10 cellular contexts compared by ENCODE assay signal in genomic region chr6:135030056-135030473, GRCh38. TPM values are rescaled to one million over a fixed set of nuclear protein-coding genes. Genes with fewer than 3 reads are reported as not detected.
DNase-seq lines count a peak whose midpoint lies in the region; ATAC-seq and TF ChIP-seq lines count a peak whose summit lies in the region.
"Had no signal": no experiment of that assay in that cellular context is flagged by ENCODE, and none has a peak within 500 bp of the region (broad histone marks: within the 10 kb centered on the region; RNA-seq: fewer than 3 reads in every experiment).

No MANE protein-coding gene starts in this region.

- H3K4me3 ChIP-seq in GM23338 (no peak overlapping the region), psoas muscle (no peak overlapping the region), uterus (no peak overlapping the region)
- H3K4me3 ChIP-seq: right atrium auricular region had no signal

- H3K36me3 ChIP-seq in GM23338 (ENCODE audit: insufficient read depth) (peaks cover 6% of the 10 kb centered on the region; the same call in 1 of the 2 replicates), psoas muscle (ENCODE audit: insufficient read depth in 1 of 2, low read depth in 1 of 2) (peaks cover 0 to 50% of the 10 kb centered on the region in 2 donors), uterus (no peaks in the 10 kb centered on the region)
- H3K36me3 ChIP-seq: right atrium auricular region had no signal

- H3K9me3 ChIP-seq in psoas muscle (no peaks in the 10 kb centered on the region), uterus (no peaks in the 10 kb centered on the region)
- H3K9me3 ChIP-seq: right atrium auricular region had no signal

- WGBS in psoas muscle, 3 donors, result 82 to 86% (median 83%) methylated on average over 3 of the region's 3 CpGs

- peaks cover 76% of the 10 kb centered on the region for H3K4me1 Mint-ChIP-seq in activated T-cell treated with anti-CD3 and anti-CD28 coated beads, Interleukin-2, amount 50 U/mL, for 72 hours (ENCODE audit: low read depth)
- H3K4me1 Mint-ChIP-seq in GM23338, result peaks cover 18% of the 10 kb centered on the region
- H3K4me1 Mint-ChIP-seq in stimulated activated memory B cell treated with anti-CD40 and anti-IgM and Interleukin-4, amounts not matched to agents 10 μg/mL and 1 μg/mL and 100 μg/mL, for 72 hours, result peaks cover 38% of the 10 kb centered on the region

- intact Hi-C loops in psoas muscle (cut with DNase I), result no loop called here
- intact Hi-C loops in uterus (cut with DNase I; ENCODE audit: low total_unique reads), result no loop called here

- TF ChIP-seq CTCF in GM23338 (conservative IDR thresholded peaks at IDR 0.05; ENCODE audit: low read depth in 2 of 2) (no peak), psoas muscle (IDR thresholded peaks at IDR 0.05) (no peak), uterus (IDR thresholded peaks at IDR 0.05) (no peak)

- no peaks in the 10 kb centered on the region for H3K27me3 Mint-ChIP-seq in activated T-cell treated with anti-CD3 and anti-CD28 coated beads, Interleukin-2, amount 50 U/mL, for 72 hours (ENCODE audit: low read depth)
- H3K27me3 Mint-ChIP-seq in GM23338 (ENCODE audit: insufficient read depth, low read depth, poor library complexity), result no peaks in the 10 kb centered on the region
- H3K27me3 Mint-ChIP-seq in stimulated activated memory B cell treated with anti-CD40 and anti-IgM and Interleukin-4, amounts not matched to agents 10 μg/mL and 1 μg/mL and 100 μg/mL, for 72 hours, result no peaks in the 10 kb centered on the region

- peaks cover 12 to 49% of the 10 kb centered on the region in 2 donors for H3K36me3 Mint-ChIP-seq in activated T-cell treated with anti-CD3 and anti-CD28 coated beads, Interleukin-2, amount 50 U/mL, for 72 hours (ENCODE audit: insufficient read depth in 2 of 2)
- peaks cover 20% of the 10 kb centered on the region; the same call in 2 of the 3 replicates for H3K36me3 Mint-ChIP-seq in GM23338 (ENCODE audit: low read depth)
- peaks cover 58% of the 10 kb centered on the region for H3K36me3 Mint-ChIP-seq in stimulated activated memory B cell treated with anti-CD40 and anti-IgM and Interleukin-4, amounts not matched to agents 10 μg/mL and 1 μg/mL and 100 μg/mL, for 72 hours

- no peak for TF ChIP-seq POLR2A in uterus (IDR thresholded peaks at IDR 0.05)

- H3K27ac ChIP-seq in GM23338 (ENCODE audit: low read depth) (no peak overlapping the region), psoas muscle (no peak overlapping the region), uterus (no peak overlapping the region)
- H3K27ac ChIP-seq: right atrium auricular region, VCaP had no signal

- no peaks in the 10 kb centered on the region for H4K20me1 ChIP-seq in GM23338 (replicated peaks; ENCODE audit: insufficient read depth)

- no peaks in the 10 kb centered on the region for H3K9me3 Mint-ChIP-seq in activated T-cell treated with anti-CD3 and anti-CD28 coated beads, Interleukin-2, amount 50 U/mL, for 72 hours
- H3K9me3 Mint-ChIP-seq in GM23338, result no peaks in the 10 kb centered on the region
- H3K9me3 Mint-ChIP-seq in stimulated activated memory B cell treated with anti-CD40 and anti-IgM and Interleukin-4, amounts not matched to agents 10 μg/mL and 1 μg/mL and 100 μg/mL, for 72 hours, result no peaks in the 10 kb centered on the region

- peak; percentile 27 to 38 for DNase-seq in activated T-cell treated with anti-CD3 and anti-CD28 coated beads, Interleukin-2, amount 50 U/mL, for 72 hours
- DNase-seq in activated T-cell treated with anti-CD3 and anti-CD28 coated beads, Interleukin-2, amount 50 U/mL, for 48 hours, result no peak
- DNase-seq in GM23338 (ENCODE audit: low spot score) (no peak), psoas muscle (no peak), cerebellum (ENCODE audit: low spot score) (no peak), uterus (no peak)

- ATAC-seq in activated T-cell treated with anti-CD3 and anti-CD28 coated beads, Interleukin-2, amount 50 U/mL, for 72 hours (replicated peaks in 1 of 2), result peak; percentile 95
- ATAC-seq in GM23338 (no peak), HG03520 (IDR thresholded peaks at IDR 0.05; ENCODE audit: unreplicated experiment) (peak; percentile 95), psoas muscle (no peak)
- ATAC-seq in stimulated activated memory B cell treated with anti-CD40 and anti-IgM and Interleukin-4, amounts not matched to agents 10 μg/mL and 1 μg/mL and 100 μg/mL, for 72 hours, result peak; percentile 85

- H3K9me2 ChIP-seq in GM23338 (ENCODE audit: insufficient read depth), result no peaks in the 10 kb centered on the region

- peak overlapping the region; percentile 44 for H3K27ac Mint-ChIP-seq in activated T-cell treated with anti-CD3 and anti-CD28 coated beads, Interleukin-2, amount 50 U/mL, for 72 hours
- H3K27ac Mint-ChIP-seq in GM23338, result peak overlapping the region; percentile 1; the same call in 1 of the 2 replicates
- H3K27ac Mint-ChIP-seq in stimulated activated memory B cell treated with anti-CD40 and anti-IgM and Interleukin-4, amounts not matched to agents 10 μg/mL and 1 μg/mL and 100 μg/mL, for 72 hours, result peak overlapping the region; percentile 33

- H3K4me3 Mint-ChIP-seq in activated T-cell treated with anti-CD3 and anti-CD28 coated beads, Interleukin-2, amount 50 U/mL, for 72 hours, result peak overlapping the region; percentile 44 to 56
- no peak overlapping the region for H3K4me3 Mint-ChIP-seq in GM23338
- H3K4me3 Mint-ChIP-seq in stimulated activated memory B cell treated with anti-CD40 and anti-IgM and Interleukin-4, amounts not matched to agents 10 μg/mL and 1 μg/mL and 100 μg/mL, for 72 hours, result no peak overlapping the region

- H3K4me2 ChIP-seq in GM23338, result no peak overlapping the region

- peaks cover 17% of the 10 kb centered on the region for H3K79me2 ChIP-seq in GM23338 (replicated peaks; ENCODE audit: insufficient read depth)

- H3K4me1 ChIP-seq in GM23338 (ENCODE audit: insufficient read depth) (peaks cover 7% of the 10 kb centered on the region), psoas muscle (no peaks in the 10 kb centered on the region), uterus (no peaks in the 10 kb centered on the region)
- H3K4me1 ChIP-seq: right atrium auricular region had no signal

- H3K27me3 ChIP-seq in GM23338 (ENCODE audit: insufficient read depth), result no peaks in the 10 kb centered on the region
- H3K27me3 ChIP-seq in psoas muscle (ENCODE audit: insufficient read depth in 3 of 3, low read length in 2 of 3), result no peaks in the 10 kb centered on the region
- no peaks in the 10 kb centered on the region for H3K27me3 ChIP-seq in uterus
- H3K27me3 ChIP-seq: right atrium auricular region had no signal

- no peaks in the 10 kb centered on the region for H3F3A ChIP-seq in GM23338 (replicated peaks; ENCODE audit: low read depth)

- H2AFZ ChIP-seq in GM23338, result no peak overlapping the region

TF ChIP-seq in GM23338, 12 proteins besides CTCF, POLR2A, EP300 and RAD21:
- TF ChIP-seq STAT1 (IDR thresholded peaks at IDR 0.05; ENCODE audit: unreplicated experiment) (no peak), EZH2 (IDR thresholded peaks at IDR 0.05; ENCODE audit: low read depth, unreplicated experiment) (no peak), ZNF114 (CRISPR knock-in tag; IDR thresholded peaks at IDR 0.05) (no peak), POLR2AphosphoS5 (IDR thresholded peaks at IDR 0.05; ENCODE audit: low read depth) (no peak), ZNF331 (CRISPR knock-in tag; IDR thresholded peaks at IDR 0.05; ENCODE audit: low read depth) (no peak), ETS1 (IDR thresholded peaks at IDR 0.05) (no peak), NANOG (IDR thresholded peaks at IDR 0.05; ENCODE audit: borderline replicate concordance) (no peak), JUNB (IDR thresholded peaks at IDR 0.05; ENCODE audit: unreplicated experiment) (no peak)
TF ChIP-seq in GM23338: peak in this region for 0.

RNA-seq across cellular contexts. Expression of gene HBS1L, which starts 24.6 kb away (rescaled TPM):
- 100 to 1,000 TPM; 175 to 193 TPM for total RNA-seq in activated T-cell treated with anti-CD3 and anti-CD28 coated beads, Interleukin-2, amount 50 U/mL, for 72 hours
- 87.5 and 94.1 TPM in 2 replicates for total RNA-seq in GM23338 (2014; rRNA removed; shearing (Covaris generic))
- polyA plus RNA-seq in GM23338 (2016; fragmentation: Nextera tagmentation; extraction: Ambion mirVana), result 53.5 and 59.9 TPM in 2 replicates
- total RNA-seq in psoas muscle, result 100 to 1,000 TPM in 2 of 4 donors, 10 to 100 TPM in 2; 67.2 to 110 (median 102) TPM
- polyA plus RNA-seq in psoas muscle, result 100 to 1,000 TPM in 1 of 3 donors, 10 to 100 TPM in 2; 55.1 to 143 (median 60.7) TPM
- total RNA-seq in cerebellum, result 77.2 TPM
- 100 to 1,000 TPM in 1 of 4 donors, 10 to 100 TPM in 3; 23.8 to 116 (median 69.2) TPM for total RNA-seq in uterus

Comparison
In these comparisons a context has a peak if more than half of its experiments do, and no peak if none do; other contexts are left out.
1. DNase-seq: peak in activated T-cell treated with anti-CD3 and anti-CD28 coated beads, Interleukin-2, amount 50 U/mL, for 72 hours (2 of 2); none in activated T-cell treated with anti-CD3 and anti-CD28 coated beads, Interleukin-2, amount 50 U/mL, for 48 hours (0 of 2), GM23338 (single experiment), psoas muscle (0 of 2), cerebellum (single experiment) and uterus (0 of 2).
2. ATAC-seq: peak in activated T-cell treated with anti-CD3 and anti-CD28 coated beads, Interleukin-2, amount 50 U/mL, for 72 hours (2 of 2), HG03520 (single experiment) and stimulated activated memory B cell treated with anti-CD40 and anti-IgM and Interleukin-4, amounts not matched to agents 10 μg/mL and 1 μg/mL and 100 μg/mL, for 72 hours (single experiment); none in GM23338 (single experiment) and psoas muscle (0 of 4).
3. H3K4me3 Mint-ChIP-seq: peak in activated T-cell treated with anti-CD3 and anti-CD28 coated beads, Interleukin-2, amount 50 U/mL, for 72 hours (2 of 2); none in GM23338 (single experiment) and stimulated activated memory B cell treated with anti-CD40 and anti-IgM and Interleukin-4, amounts not matched to agents 10 μg/mL and 1 μg/mL and 100 μg/mL, for 72 hours (single experiment).
4. Peak in every context shown above with its lines, with median percentiles within 50 percentile points of each other: H3K27ac Mint-ChIP-seq.